8 cellular contexts compared by ENCODE assay signal in genomic region chr14:101823511-101824120, GRCh38.
DNase-seq lines count a peak whose midpoint lies in the region; ATAC-seq lines count a peak whose summit lies in the region.

No MANE protein-coding gene starts in this region.

- H3K4me2 ChIP-seq in mesendoderm (ENCODE audit: low read length) = no peak overlapping the region

- no peaks in the 10 kb centered on the region for H3K4me1 ChIP-seq in mesendoderm (ENCODE audit: control insufficient read depth, low read depth, low read length)

- no peak overlapping the region for H2BK120ac ChIP-seq in mesendoderm (ENCODE audit: low read depth, low read length)

- H3K18ac ChIP-seq in mesendoderm (ENCODE audit: low read length) = no peak overlapping the region

- H2AK5ac ChIP-seq in mesendoderm (ENCODE audit: low read length) = no peak overlapping the region

- ATAC-seq in GM19351 (IDR thresholded peaks at IDR 0.05; ENCODE audit: unreplicated experiment) = peak; percentile 57
- peak; percentile 44 for ATAC-seq in HG03460 (IDR thresholded peaks at IDR 0.05; ENCODE audit: unreplicated experiment)
- no peak for ATAC-seq in HG03139 (IDR thresholded peaks at IDR 0.05; ENCODE audit: unreplicated experiment)

- no peak overlapping the region for H2BK5ac ChIP-seq in mesendoderm (ENCODE audit: low read length)

- no CpG with 5 or more reads among the region's 12 CpGs for WGBS in mesendoderm (ENCODE audit: extremely low coverage, insufficient coverage, low lambda C conversion rate)

- no peak overlapping the region for H3K9ac ChIP-seq in mesendoderm (ENCODE audit: low read length)

- H3K36me3 ChIP-seq in mesendoderm (ENCODE audit: control insufficient read depth, insufficient read depth, low read length) = no peaks in the 10 kb centered on the region

- H2BK15ac ChIP-seq in mesendoderm (replicated peaks; ENCODE audit: low read depth) = no peak overlapping the region

- peaks cover 33% of the 10 kb centered on the region for H3K79me1 ChIP-seq in mesendoderm (ENCODE audit: low read length)

- no peaks in the 10 kb centered on the region for H3K27me3 ChIP-seq in layer of hippocampus (ENCODE audit: control insufficient read depth, insufficient read depth, low read length)
- H3K27me3 ChIP-seq in mesendoderm (ENCODE audit: insufficient read depth, low read length, poor library complexity) = no peaks in the 10 kb centered on the region

- H4K5ac ChIP-seq in mesendoderm (ENCODE audit: low read length) = no peak overlapping the region

- DNase-seq in activated T-helper 1 cell treated with Interleukin-2 at 50 U/mL for 16 hours (ENCODE audit: low read depth) (peak; percentile 55), NCI-H146 treated with DMSO at 0.1 percent for 48 hours (lab: John Stamatoyannopoulos, UW; ENCODE audit: unreplicated experiment) (no peak), mesendoderm (no peak)
- peak; percentile 54 to 55 for DNase-seq in stimulated activated CD8-positive, alpha-beta memory T cell treated with anti-CD3 and anti-CD28 coated beads, Interleukin-7, amount 100 ng/mL, for 1 hour (ENCODE audit: low read depth in 2 of 2)

- H3K27ac ChIP-seq in layer of hippocampus (ENCODE audit: low read depth, low read length) = peak overlapping the region; percentile 0
- no peak overlapping the region for H3K27ac ChIP-seq in mesendoderm (ENCODE audit: low read depth, low read length)

- peaks cover 34% of the 10 kb centered on the region for H3K79me2 ChIP-seq in mesendoderm (ENCODE audit: control insufficient read depth, insufficient read depth, low read length)

- no peak overlapping the region for H3K4ac ChIP-seq in mesendoderm (ENCODE audit: low read depth, low read length)

- no peak overlapping the region for H3K56ac ChIP-seq in mesendoderm (ENCODE audit: low read length)

- no peak overlapping the region for H4K8ac ChIP-seq in mesendoderm (ENCODE audit: low read depth, low read length)

- no peak overlapping the region for H3K23ac ChIP-seq in mesendoderm (ENCODE audit: low read length)

- H3K4me3 ChIP-seq in mesendoderm (ENCODE audit: low read length) = no peak overlapping the region

Comparison
In these comparisons a context has a peak if more than half of its experiments do, and no peak if none do; other contexts are left out.
1. DNase-seq: peak in activated T-helper 1 cell treated with Interleukin-2 at 50 U/mL for 16 hours (single experiment) and stimulated activated CD8-positive, alpha-beta memory T cell treated with anti-CD3 and anti-CD28 coated beads, Interleukin-7, amount 100 ng/mL, for 1 hour (2 of 2); none in NCI-H146 treated with DMSO at 0.1 percent for 48 hours (single experiment) and mesendoderm (single experiment).